In the genomic region with DNA sequence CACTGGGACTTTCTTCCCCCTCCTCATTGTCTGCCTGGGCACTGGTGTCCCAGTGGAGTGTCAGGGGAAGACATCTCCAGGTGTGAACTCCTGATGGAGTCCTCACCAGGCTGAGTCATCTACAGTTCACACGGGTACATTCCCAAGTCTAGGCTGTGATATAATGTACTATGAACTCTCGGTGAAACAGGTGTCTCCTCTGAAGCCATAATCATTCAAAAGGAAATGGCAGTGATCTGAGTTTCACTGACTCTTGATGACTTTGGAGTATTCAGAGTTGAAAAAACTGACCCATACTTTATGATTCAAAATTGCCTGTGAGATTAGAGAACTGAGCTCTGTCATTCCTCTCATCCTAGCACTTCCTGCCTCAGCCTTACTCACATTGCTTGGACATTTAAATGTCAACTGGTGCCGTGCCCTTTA, we compare ENCODE assay signal across 8 cellular contexts. TPM values are rescaled to one million over a fixed set of nuclear protein-coding genes. Genes with fewer than 3 reads are reported as not detected.
DNase-seq lines count a peak whose midpoint lies in the region; ATAC-seq and TF ChIP-seq lines count a peak whose summit lies in the region.

No MANE protein-coding gene starts in this region.

- H3K4me3 ChIP-seq in mesenchymal stem cell (ENCODE audit: insufficient read depth in 1 of 2, low read depth in 1 of 2, low read length in 2 of 2) = no peak overlapping the region
- H3K4me3 ChIP-seq in tibial artery = no peak overlapping the region

- WGBS in mesenchymal stem cell = 46% methylated on average over 3 of the region's 3 CpGs

- DNase-seq in HCEC 1CT (peak; percentile 49), M059J (ENCODE audit: low read depth) (peak; percentile 62), mesenchymal stem cell (no peak), tibial artery (no peak), HEK293T (ENCODE audit: extremely low spot score) (no peak), NCI-H1930 (lab: John Stamatoyannopoulos, UW) (no peak)
- DNase-seq in activated CD4-positive, CD25-positive, alpha-beta regulatory T cell (lab: John Stamatoyannopoulos, UW) = no peak

- intact Hi-C loops in tibial artery (cut with DNase I; ENCODE audit: low total_unique reads) = no loop called here

- H4K91ac ChIP-seq in mesenchymal stem cell (ENCODE audit: low read length) = no peak overlapping the region

- POLR2A ChIA-PET in HEK293T (lab: Yijun Ruan, JAX) = no interaction called here

- H3K4me1 ChIP-seq in mesenchymal stem cell (ENCODE audit: control insufficient read depth, insufficient read depth, low read depth, low read length) = peaks cover 7% of the 10 kb centered on the region
- H3K4me1 ChIP-seq in tibial artery = no peaks in the 10 kb centered on the region

- no peak for TF ChIP-seq CTCF in tibial artery (IDR thresholded peaks at IDR 0.05)

- H3K36me3 ChIP-seq in mesenchymal stem cell (ENCODE audit: control insufficient read depth in 1 of 2, insufficient read depth in 2 of 2, low read depth in 1 of 2, low read length in 2 of 2) (no peaks in the 10 kb centered on the region), tibial artery (no peaks in the 10 kb centered on the region)

- no peak overlapping the region for H3K4me2 ChIP-seq in mesenchymal stem cell (ENCODE audit: low read length, poor library complexity, severe bottlenecking)

- H3K27me3 ChIP-seq in mesenchymal stem cell (ENCODE audit: control insufficient read depth in 1 of 2, insufficient read depth in 1 of 2, low read length in 2 of 2) = no peaks in the 10 kb centered on the region
- no peaks in the 10 kb centered on the region for H3K27me3 ChIP-seq in tibial artery

- H4K8ac ChIP-seq in mesenchymal stem cell (ENCODE audit: low read length) = no peak overlapping the region

- H3K79me1 ChIP-seq in mesenchymal stem cell (replicated peaks; ENCODE audit: low read length, poor library complexity, severe bottlenecking) = no peaks in the 10 kb centered on the region

- H3K27ac ChIP-seq in mesenchymal stem cell (ENCODE audit: low read length, poor library complexity, severe bottlenecking) = no peak overlapping the region
- H3K27ac ChIP-seq in tibial artery = no peak overlapping the region

- peak overlapping the region; percentile 27 for H3K9ac ChIP-seq in mesenchymal stem cell (ENCODE audit: low read length)

- CTCF ChIA-PET in HEK293T (lab: Yijun Ruan, JAX) = interaction anchor here (2.8 kb wide), 1 partner anchor 32 kb away, joined by 7 read pairs; no protein-coding TSS in a partner anchor

- H3K14ac ChIP-seq in mesenchymal stem cell (ENCODE audit: low read length in 2 of 2) = no peak overlapping the region

- no peak overlapping the region for H2AFZ ChIP-seq in mesenchymal stem cell (ENCODE audit: low read depth, low read length)

- ATAC-seq in GM18508 (IDR thresholded peaks at IDR 0.05; ENCODE audit: insufficient read depth, unreplicated experiment) = peak; percentile 31

- no peak overlapping the region for H2BK5ac ChIP-seq in mesenchymal stem cell (ENCODE audit: low read depth, low read length, poor library complexity, severe bottlenecking)

- H2AK5ac ChIP-seq in mesenchymal stem cell (ENCODE audit: low read length, severe bottlenecking) = peak overlapping the region; percentile 3

- H2BK120ac ChIP-seq in mesenchymal stem cell (ENCODE audit: low read depth, low read length) = no peak overlapping the region

- H3K9me3 ChIP-seq in mesenchymal stem cell (ENCODE audit: control insufficient read depth, low read length) (no peaks in the 10 kb centered on the region), tibial artery (no peaks in the 10 kb centered on the region)

- H3K23ac ChIP-seq in mesenchymal stem cell (ENCODE audit: low read length in 2 of 2) = no peak overlapping the region

- peak overlapping the region in 1 of 2 experiments; percentile 48 for H3K18ac ChIP-seq in mesenchymal stem cell (ENCODE audit: low read depth in 1 of 2, low read length in 2 of 2)

- no peak overlapping the region for H2BK12ac ChIP-seq in mesenchymal stem cell (ENCODE audit: low read length in 2 of 2)

- H2BK15ac ChIP-seq in mesenchymal stem cell (ENCODE audit: low read depth, poor library complexity, severe bottlenecking) = no peak overlapping the region

- H3K4ac ChIP-seq in mesenchymal stem cell (ENCODE audit: low read depth in 1 of 2, low read length in 2 of 2) = no peak overlapping the region

TF ChIP-seq in HEK293T, 16 proteins besides CTCF, POLR2A, EP300 and RAD21:
- no peak for TF ChIP-seq NFRKB (IDR thresholded peaks at IDR 0.05)
- TF ChIP-seq SUZ12 (IDR thresholded peaks at IDR 0.05) = no peak
- TF ChIP-seq ARNT (IDR thresholded peaks at IDR 0.05) = no peak
- no peak for TF ChIP-seq BHLHE40 (IDR thresholded peaks at IDR 0.05; ENCODE audit: borderline replicate concordance)
- no peak for TF ChIP-seq CTBP1 (IDR thresholded peaks at IDR 0.05; ENCODE audit: borderline replicate concordance)
- TF ChIP-seq, protein P1, sequence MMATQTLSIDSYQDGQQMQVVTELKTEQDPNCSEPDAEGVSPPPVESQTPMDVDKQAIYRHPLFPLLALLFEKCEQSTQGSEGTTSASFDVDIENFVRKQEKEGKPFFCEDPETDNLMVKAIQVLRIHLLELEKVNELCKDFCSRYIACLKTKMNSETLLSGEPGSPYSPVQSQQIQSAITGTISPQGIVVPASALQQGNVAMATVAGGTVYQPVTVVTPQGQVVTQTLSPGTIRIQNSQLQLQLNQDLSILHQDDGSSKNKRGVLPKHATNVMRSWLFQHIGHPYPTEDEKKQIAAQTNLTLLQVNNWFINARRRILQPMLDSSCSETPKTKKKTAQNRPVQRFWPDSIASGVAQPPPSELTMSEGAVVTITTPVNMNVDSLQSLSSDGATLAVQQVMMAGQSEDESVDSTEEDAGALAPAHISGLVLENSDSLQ (IDR thresholded peaks at IDR 0.05) = no peak
- no peak for TF ChIP-seq L3MBTL2 (conservative IDR thresholded peaks at IDR 0.05)

RNA-seq across cellular contexts. Expression of a gene that starts 9.1 kb away (rescaled TPM):
- total RNA-seq in M059J (2014; rRNA removed; shearing (Covaris generic)) = 3.3 and 3.4 TPM in 2 replicates
- 0.37 TPM for polyA plus RNA-seq in mesenchymal stem cell (2013, experiment 1 of 2)
- polyA plus RNA-seq in mesenchymal stem cell (2013, experiment 2 of 2) = 0.38 TPM

Comparison
In these comparisons a context has a peak if more than half of its experiments do, and no peak if none do; other contexts are left out.
1. DNase-seq: peak in HCEC 1CT (single experiment) and M059J (single experiment); none in mesenchymal stem cell (single experiment), tibial artery (0 of 2), HEK293T (single experiment), activated CD4-positive, CD25-positive, alpha-beta regulatory T cell (0 of 4) and NCI-H1930 (0 of 2).